ENCODE assay signal across 8 cellular contexts in the genomic region with DNA sequence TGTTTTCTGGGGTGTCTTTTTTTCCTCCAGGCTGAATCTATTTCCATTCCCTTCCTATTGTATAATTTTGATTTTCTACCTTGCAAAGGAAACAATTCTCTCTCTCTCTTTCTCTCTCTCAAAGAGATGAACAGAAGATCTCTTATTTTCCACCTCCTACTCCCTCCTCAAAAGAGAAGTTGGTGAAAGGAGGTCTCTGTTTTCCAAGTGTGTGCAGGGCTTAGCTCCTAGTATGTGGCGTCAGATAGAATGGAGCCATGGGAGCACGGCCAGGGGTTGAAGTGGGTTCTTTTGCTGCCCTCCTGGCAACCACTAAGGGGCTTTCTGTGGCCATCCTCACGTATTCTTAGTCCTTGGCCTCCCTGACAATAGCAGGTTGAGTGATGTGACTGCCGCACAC. TPM values are rescaled to one million over a fixed set of nuclear protein-coding genes. Genes with fewer than 3 reads are reported as not detected.
DNase-seq lines count a peak whose midpoint lies in the region; ATAC-seq, FAIRE-seq and TF ChIP-seq lines count a peak whose summit lies in the region.

No MANE protein-coding gene starts in this region.

- FAIRE-seq in GM18507 (lab: Jason Lieb, UNC), result peak; percentile 24

- no peaks in the 10 kb centered on the region for H3K9me3 ChIP-seq in SJSA1 (replicated peaks)

- intact Hi-C loops in sciatic nerve (cut with DNase I), result no loop called here

- peaks cover 31% of the 10 kb centered on the region for H3K4me1 ChIP-seq in SJSA1 (replicated peaks)

- no peak for TF ChIP-seq CTCF in fibroblast of pulmonary artery (IDR thresholded peaks at IDR 0.05; ENCODE audit: low read length, missing control alignments)

- DNase-seq in GM18507 (ENCODE audit: extremely low spot score, insufficient read length, low read depth) (no peak), SJSA1 (ENCODE audit: low read depth in 1 of 2, low spot score in 2 of 2) (no peak), fibroblast of pulmonary artery (ENCODE audit: low read depth) (no peak), sciatic nerve (ENCODE audit: low spot score) (no peak), foreskin melanocyte (no peak), GM19238 (ENCODE audit: insufficient read length, low spot score) (no peak)

- ATAC-seq in sciatic nerve (peak; percentile 24), HG03175 (IDR thresholded peaks at IDR 0.05; ENCODE audit: unreplicated experiment) (no peak), esophagus mucosa (no peak)

- H3K27ac ChIP-seq in SJSA1, result no peak overlapping the region; the same call in 1 of the 2 replicates

- H3K36me3 ChIP-seq in SJSA1, result no peaks in the 10 kb centered on the region

- H3K4me3 ChIP-seq in SJSA1 (peak overlapping the region; percentile 49), fibroblast of pulmonary artery (replicated peaks; ENCODE audit: low read depth, low read length) (peak overlapping the region; percentile 68)

- no peaks in the 10 kb centered on the region for H3K27me3 ChIP-seq in SJSA1 (replicated peaks)

RNA-seq across cellular contexts. Expression of a gene that starts 0.5 kb away (rescaled TPM):
- total RNA-seq in SJSA1 (2014; rRNA removed; shearing (Covaris generic)), result 6.0 and 10.6 TPM in 2 replicates
- total RNA-seq in sciatic nerve (7.2 TPM), esophagus mucosa (4.0 TPM)

RNA-seq across cellular contexts. Expression of a gene that starts 28.8 kb away (rescaled TPM):
- 24.1 and 26.2 TPM in 2 replicates for total RNA-seq in SJSA1 (2014; rRNA removed; shearing (Covaris generic))
- total RNA-seq in sciatic nerve, result 3.3 TPM
- total RNA-seq in esophagus mucosa, result 7.7 TPM

RNA-seq across cellular contexts. Expression of a gene that starts 44.6 kb away (rescaled TPM):
- total RNA-seq in SJSA1 (2014; rRNA removed; shearing (Covaris generic)), result not detected in 2 replicates
- total RNA-seq in sciatic nerve, result not detected
- not detected for total RNA-seq in esophagus mucosa

RNA-seq across cellular contexts. Expression of a gene that starts 59.6 kb away (rescaled TPM):
- 37.2 and 51.1 TPM in 2 replicates for total RNA-seq in SJSA1 (2014; rRNA removed; shearing (Covaris generic))
- total RNA-seq in sciatic nerve, result 28.4 TPM
- 8.8 TPM for total RNA-seq in esophagus mucosa
